Comparison of ENCODE assay signal across 23 cellular contexts in the genomic region with DNA sequence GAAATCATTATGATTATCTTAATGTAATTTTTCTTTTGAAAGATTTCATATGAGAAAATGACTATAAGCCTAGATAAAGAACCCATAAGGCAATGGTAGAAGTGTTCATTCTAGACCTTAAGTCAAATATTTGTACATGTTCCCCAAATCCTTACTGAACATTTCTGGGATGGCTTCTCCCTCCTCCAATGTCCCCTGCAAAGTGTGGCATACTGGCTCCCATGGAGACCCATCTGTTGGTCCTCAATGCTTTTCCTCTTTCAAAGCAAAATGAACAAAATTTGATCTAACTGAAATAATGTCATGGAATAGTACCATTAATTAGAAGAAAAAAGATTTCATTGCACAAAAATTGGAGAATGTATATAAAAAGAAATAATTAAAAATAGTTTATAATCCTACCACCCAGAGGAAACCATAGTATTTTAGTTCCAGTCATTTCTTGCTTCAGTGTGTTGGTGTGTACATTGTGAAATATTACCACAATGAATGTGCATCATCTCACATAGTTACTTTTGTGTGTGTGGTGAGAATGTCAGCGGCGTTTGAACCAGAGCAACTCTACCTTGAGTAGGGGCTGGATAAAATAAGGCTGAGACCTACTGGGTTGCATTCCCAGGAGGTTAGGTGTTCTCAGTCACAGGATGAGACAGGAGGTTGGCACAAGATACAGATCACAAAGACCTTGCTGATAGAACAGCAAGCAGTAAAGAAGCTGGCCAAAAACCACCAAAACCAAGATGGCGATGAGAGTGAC.
"Had no signal": no experiment of that assay in that cellular context is flagged by ENCODE, and none has a peak within 500 bp of the region (broad histone marks: within the 10 kb centered on the region; RNA-seq: fewer than 3 reads in every experiment).

No MANE protein-coding gene starts in this region.

- ATAC-seq: activated CD4-positive, alpha-beta T cell treated with anti-CD3 and anti-CD28 coated beads for 36 hours; left ventricle myocardium superior; right lobe of liver; stimulated activated effector memory CD8-positive, alpha-beta T cell treated with anti-CD3 and anti-CD28 coated beads, Interleukin-12 subunit alpha, Interleukin-12 subunit beta, amount 100 ng/mL, for 72 hours had no signal

- H3K27me3 Mint-ChIP-seq: activated CD4-positive, alpha-beta T cell treated with anti-CD3 and anti-CD28 coated beads for 36 hours; activated naive CD8-positive, alpha-beta T cell treated with anti-CD3 and anti-CD28 coated beads, Interleukin-2, amount 10 ng/mL, durations not matched to agents 7 days and 5 days had no signal

- H3K4me1 ChIP-seq: stomach, suprapubic skin, tibial nerve, vagina had no signal

- DNase-seq: activated B cell treated with CpG ODN at 0.5 μM for 24 hours; activated CD4-positive, alpha-beta T cell treated with anti-CD3 and anti-CD28 coated beads for 36 hours; activated CD4-positive, alpha-beta T cell treated with anti-CD3 and anti-CD28 coated beads, Interleukin-2, amount 50 U/mL, for 4 hours; activated effector memory CD4-positive, alpha-beta T cell treated with Interleukin-2 at 50 U/mL for 16 hours; activated naive CD4-positive, alpha-beta T cell treated with anti-CD3 and anti-CD28 coated beads for 36 hours; activated naive CD8-positive, alpha-beta T cell treated with anti-CD3 and anti-CD28 coated beads, Interleukin-2, amount 10 ng/mL, durations not matched to agents 7 days and 5 days; activated T-cell treated with anti-CD3 and anti-CD28 coated beads, Interleukin-2, amount 50 U/mL, for 48 hours; amniotic stem cell; glutamatergic neuron; left ventricle myocardium superior; occipital lobe; right lobe of liver; stimulated activated CD4-positive, alpha-beta T cell treated with anti-CD3 and anti-CD28 coated beads, Interleukin-2, amount 100 ng/mL, for 24 hours; stomach had no signal

- H3K9me3 ChIP-seq: right lobe of liver, vagina had no signal

- H2AFZ ChIP-seq: hepatocyte had no signal

- H3K79me2 ChIP-seq: hepatocyte had no signal

- H3K4me1 Mint-ChIP-seq: activated B cell treated with CpG ODN at 0.5 μM for 24 hours; activated CD4-positive, alpha-beta T cell treated with anti-CD3 and anti-CD28 coated beads for 36 hours; memory B cell had no signal

- H3K4me3 Mint-ChIP-seq: activated B cell treated with CpG ODN at 0.5 μM for 24 hours; activated CD4-positive, alpha-beta T cell treated with anti-CD3 and anti-CD28 coated beads for 36 hours; activated naive CD4-positive, alpha-beta T cell treated with anti-CD3 and anti-CD28 coated beads for 36 hours; activated naive CD8-positive, alpha-beta T cell treated with anti-CD3 and anti-CD28 coated beads, Interleukin-2, amount 10 ng/mL, durations not matched to agents 7 days and 5 days; memory B cell; stimulated activated effector memory CD8-positive, alpha-beta T cell treated with anti-CD3 and anti-CD28 coated beads, Interleukin-12 subunit alpha, Interleukin-12 subunit beta, amount 100 ng/mL, for 72 hours had no signal

- H3K27ac Mint-ChIP-seq: activated B cell treated with CpG ODN at 0.5 μM for 24 hours; activated CD4-positive, alpha-beta T cell treated with anti-CD3 and anti-CD28 coated beads for 36 hours; activated naive CD4-positive, alpha-beta T cell treated with anti-CD3 and anti-CD28 coated beads for 36 hours; activated naive CD8-positive, alpha-beta T cell treated with anti-CD3 and anti-CD28 coated beads, Interleukin-2, amount 10 ng/mL, durations not matched to agents 7 days and 5 days; memory B cell; stimulated activated effector memory CD8-positive, alpha-beta T cell treated with anti-CD3 and anti-CD28 coated beads, Interleukin-12 subunit alpha, Interleukin-12 subunit beta, amount 100 ng/mL, for 72 hours had no signal

- H3K27ac ChIP-seq: hepatocyte, right lobe of liver, skin epidermis, stomach, suprapubic skin, tibial nerve, vagina had no signal

- H3K4me3 ChIP-seq: hepatocyte, right lobe of liver, skin epidermis, stomach, suprapubic skin, tibial nerve, vagina had no signal

- H3K36me3 ChIP-seq: right lobe of liver, stomach, suprapubic skin, tibial nerve, vagina had no signal

- H3K9me3 Mint-ChIP-seq: stimulated activated effector memory CD8-positive, alpha-beta T cell treated with anti-CD3 and anti-CD28 coated beads, Interleukin-12 subunit alpha, Interleukin-12 subunit beta, amount 100 ng/mL, for 72 hours had no signal

- H3K36me3 Mint-ChIP-seq: stimulated activated effector memory CD8-positive, alpha-beta T cell treated with anti-CD3 and anti-CD28 coated beads, Interleukin-12 subunit alpha, Interleukin-12 subunit beta, amount 100 ng/mL, for 72 hours had no signal

- H3K27me3 ChIP-seq: hepatocyte, right lobe of liver, stomach, suprapubic skin, tibial nerve, vagina had no signal

- H3K4me2 ChIP-seq: hepatocyte had no signal

- FAIRE-seq: endometrium, frontal cortex had no signal
